Comparison of ENCODE assay signal across 28 cellular contexts in the genomic region with DNA sequence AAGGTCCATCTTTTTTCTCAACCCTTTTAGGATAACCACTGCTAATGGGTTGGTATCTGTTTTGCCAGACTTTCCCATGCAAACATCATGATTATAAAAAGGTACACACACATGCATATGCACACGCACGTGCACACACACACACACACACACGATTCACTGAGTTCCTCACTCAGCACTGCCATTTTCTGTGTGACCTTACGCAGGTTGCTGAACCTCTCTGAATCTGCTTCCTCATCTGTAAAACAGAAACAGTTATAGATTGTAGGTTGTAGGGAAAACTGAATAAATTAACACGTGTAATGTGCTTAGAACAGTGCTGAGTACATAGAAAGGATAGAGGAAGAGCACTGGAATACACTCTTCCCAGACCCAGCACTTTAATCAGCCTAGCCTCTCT.
"Had no signal": no experiment of that assay in that cellular context is flagged by ENCODE, and none has a peak within 500 bp of the region (broad histone marks: within the 10 kb centered on the region; RNA-seq: fewer than 3 reads in every experiment).

No MANE protein-coding gene starts in this region.

- H3K36me3 ChIP-seq: colonic mucosa, esophagus muscularis mucosa, esophagus squamous epithelium, gastrocnemius medialis, gastroesophageal sphincter, heart left ventricle, heart right ventricle had no signal

- H3K9me3 ChIP-seq: colonic mucosa, esophagus squamous epithelium, gastrocnemius medialis had no signal

- H3K4me3 ChIP-seq: colonic mucosa, coronary artery, dorsolateral prefrontal cortex, esophagus muscularis mucosa, esophagus squamous epithelium, gastrocnemius medialis, gastroesophageal sphincter, heart left ventricle, heart right ventricle had no signal

- DNase-seq: colonic mucosa; cortex of kidney; dermis blood vessel endothelial cell; dorsolateral prefrontal cortex; effector CD4-positive, alpha-beta T cell; effector CD8-positive, alpha-beta T cell; effector memory CD4-positive, alpha-beta T cell; effector memory CD8-positive, alpha-beta T cell; endodermal cell; erythroblast; esophagus squamous epithelium; foreskin fibroblast; foreskin keratinocyte; foreskin melanocyte; gastrocnemius medialis; glutamatergic neuron; head of caudate nucleus; heart left ventricle; heart right ventricle had no signal

- H3K27ac ChIP-seq: colonic mucosa, coronary artery, dorsolateral prefrontal cortex, epithelial cell of prostate, esophagus muscularis mucosa, esophagus squamous epithelium, foreskin keratinocyte, gastrocnemius medialis, gastroesophageal sphincter, heart left ventricle, heart right ventricle had no signal

- ATAC-seq: effector memory CD8-positive, alpha-beta T cell; esophagus mucosa; foreskin keratinocyte; gastrocnemius medialis; gastroesophageal sphincter; heart left ventricle; heart right ventricle had no signal

- H3K4me1 ChIP-seq: colonic mucosa, esophagus squamous epithelium, foreskin keratinocyte, gastrocnemius medialis, gastroesophageal sphincter, heart left ventricle, heart right ventricle had no signal

- FAIRE-seq: colon, endometrium, endothelial cell of umbilical vein, frontal cortex had no signal

- H3K27me3 ChIP-seq: colonic mucosa had no signal
